ENCODE assay signal across 7 cellular contexts in genomic region chr12:25868193-25868592, GRCh38.
"Had no signal": no experiment of that assay in that cellular context is flagged by ENCODE, and none has a peak within 500 bp of the region (broad histone marks: within the 10 kb centered on the region; RNA-seq: fewer than 3 reads in every experiment).

No MANE protein-coding gene starts in this region.

- DNase-seq: IMR-90, KBM-7, KG1 had no signal

- H3K27ac ChIP-seq: HL-60 had no signal

- H3K4me3 ChIP-seq: K562 had no signal

- FAIRE-seq: HepG2, HTR-8/SVneo, K562 had no signal
